8 cellular contexts compared by ENCODE assay signal in the genomic region with DNA sequence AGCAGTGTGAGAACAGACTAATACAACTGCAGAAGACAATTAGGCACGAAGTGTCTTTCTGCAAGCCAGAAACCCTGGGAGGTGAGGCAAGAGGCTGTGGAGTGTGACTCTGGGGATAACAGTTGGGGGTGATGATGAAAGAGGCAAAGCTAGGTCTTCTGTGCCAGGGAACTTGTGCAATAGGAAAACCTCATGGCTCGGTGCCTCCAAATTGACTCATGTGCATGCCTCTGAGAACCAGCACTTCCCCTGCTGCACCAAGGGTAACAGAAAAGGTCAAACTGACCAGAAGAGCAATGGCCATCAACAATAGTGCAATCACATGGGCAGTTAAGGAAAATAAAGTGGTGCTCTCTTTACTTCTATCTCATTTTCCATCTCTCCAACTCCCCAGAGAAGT.
DNase-seq lines count a peak whose midpoint lies in the region; ATAC-seq and TF ChIP-seq lines count a peak whose summit lies in the region.

No MANE protein-coding gene starts in this region.

- intact Hi-C loops in HCT116 (cut with micrococcal nuclease) = loop anchor here (10.0 kb wide), 1 partner anchor 149 kb away; no protein-coding TSS in a partner anchor
- intact Hi-C loops in heart left ventricle (cut with DNase I) = loop anchor here in 3 of 10 donors (5.0 to 10.0 kb wide), 4 partner anchors 149 to 493 kb away; no protein-coding TSS in a partner anchor

- WGBS in heart left ventricle, 4 donors = 48 to 77% (median 55%) methylated on average over 2 of the region's 2 CpGs

- no peak overlapping the region for H2AFZ ChIP-seq in HCT116 (ENCODE audit: low read depth, low read length, poor library complexity, severe bottlenecking)

- BruUV-seq in HCT116 (replicated peaks; lab: Mats Ljungman, UMichigan) = no TSS peak

- H3K9me3 ChIP-seq in HCT116 (ENCODE audit: control insufficient read depth in 1 of 2, insufficient read depth in 1 of 2, low read depth in 1 of 2, low read length in 2 of 2) (no peaks in the 10 kb centered on the region; a peak in 1 of 4 replicates), heart left ventricle (peaks cover 0 to 5% (median 0%) of the 10 kb centered on the region in 12 donors), skeletal muscle tissue (ENCODE audit: control insufficient read depth in 3 of 3, low read length in 3 of 3) (no peaks in the 10 kb centered on the region)

- no peak overlapping the region for H3K4me2 ChIP-seq in HCT116 (ENCODE audit: low read length)

- TF ChIP-seq CTCF in HCT116 (IDR thresholded peaks at IDR 0.05 in 2 of 3, conservative IDR thresholded peaks at IDR 0.05 in 1 of 3; ENCODE audit: borderline replicate concordance in 1 of 3, insufficient read depth in 1 of 3, low read depth in 2 of 3, low read length in 2 of 3) (no peak), heart left ventricle (IDR thresholded peaks at IDR 0.05) (no peak), GM13976 (IDR thresholded peaks at IDR 0.05; ENCODE audit: borderline replicate concordance, control extremely low read depth, extremely low read depth, insufficient read depth, missing control alignments) (no peak)

- POLR2A ChIA-PET in HCT116 (lab: Charles Lee) = interaction anchor here (0.6 kb wide), 1 partner anchor 96 kb away, joined by 3 read pairs; no protein-coding TSS in a partner anchor

- in situ Hi-C loops in GM13976 (cut with MboI; ENCODE audit: low sequenced_read_pairs, unreplicated experiment) = no loop called here

- RAD21 ChIA-PET in HCT116 (lab: Charles Lee; ENCODE audit: low non-redundant PET in 1 of 2, low total read pairs in 2 of 2, uncharacterized antibody in 2 of 2, unreplicated experiment in 2 of 2) = no interaction called here

- H3K4me1 ChIP-seq in HCT116 (ENCODE audit: control insufficient read depth in 1 of 2, insufficient read depth in 2 of 2, low read length in 2 of 2) (peaks cover 9 to 23% of the 10 kb centered on the region in 2 experiments), heart left ventricle (peaks cover 0 to 32% (median under 1%) of the 10 kb centered on the region in 12 donors), skeletal muscle tissue (ENCODE audit: control insufficient read depth in 3 of 3, insufficient read depth in 3 of 3, low read length in 3 of 3) (peaks cover 0 to 6% (median 0%) of the 10 kb centered on the region in 3 donors)

- H3K4me3 ChIP-seq in HCT116 (replicated peaks in 1 of 2; ENCODE audit: low read depth in 1 of 2, low read length in 2 of 2) (no peak overlapping the region), heart left ventricle (no peak overlapping the region), skeletal muscle tissue (ENCODE audit: low read length in 3 of 3) (no peak overlapping the region)

- no peak for ATAC-seq in HCT116
- peak; percentile 54 to 97 (median 89) for ATAC-seq in heart left ventricle
- no peak for ATAC-seq in HG02610 (IDR thresholded peaks at IDR 0.05; ENCODE audit: unreplicated experiment)
- no peak for ATAC-seq in GM21619 (IDR thresholded peaks at IDR 0.05; ENCODE audit: unreplicated experiment)
- no peak for ATAC-seq in GM21737 (IDR thresholded peaks at IDR 0.05; ENCODE audit: unreplicated experiment)

- H3K27me3 ChIP-seq in HCT116 (ENCODE audit: insufficient read depth, low read length) (no peaks in the 10 kb centered on the region), heart left ventricle (no peaks in the 10 kb centered on the region), skeletal muscle tissue (ENCODE audit: control insufficient read depth in 3 of 3, insufficient read depth in 3 of 3, low read length in 3 of 3) (no peaks in the 10 kb centered on the region)

- H3K79me2 ChIP-seq in HCT116 (ENCODE audit: insufficient read depth, low read length) = no peaks in the 10 kb centered on the region

- H3K27ac ChIP-seq in HCT116 (ENCODE audit: low read depth, low read length) = no peak overlapping the region
- H3K27ac ChIP-seq in heart left ventricle = peak overlapping the region in 1 of 12 donors; percentile 56
- H3K27ac ChIP-seq in skeletal muscle tissue (ENCODE audit: low read depth, low read length) = peak overlapping the region; percentile 2

- H3K36me3 ChIP-seq in HCT116 (ENCODE audit: control insufficient read depth in 1 of 2, insufficient read depth in 2 of 2, low read length in 2 of 2) (no peaks in the 10 kb centered on the region), heart left ventricle (no peaks in the 10 kb centered on the region), skeletal muscle tissue (ENCODE audit: control insufficient read depth in 3 of 3, insufficient read depth in 3 of 3, low read length in 3 of 3) (no peaks in the 10 kb centered on the region)

- no peak overlapping the region for H3K9ac ChIP-seq in HCT116 (ENCODE audit: low read length)
- no peak overlapping the region for H3K9ac ChIP-seq in skeletal muscle tissue (ENCODE audit: low read depth in 1 of 3, low read length in 3 of 3)

- DNase-seq in HCT116 (ENCODE audit: low read depth, low spot score) = no peak
- DNase-seq in T1000 (lab: John Stamatoyannopoulos, UW) = peak; percentile 79
- peak; percentile 52 to 85 (median 65) for DNase-seq in heart left ventricle
- DNase-seq in GM13976 (ENCODE audit: low spot score) = no peak

- no peaks in the 10 kb centered on the region for H3K9me2 ChIP-seq in HCT116 (ENCODE audit: insufficient read depth)

- H4K20me1 ChIP-seq in HCT116 (ENCODE audit: insufficient read depth) = no peaks in the 10 kb centered on the region

- no peak for TF ChIP-seq RAD21 in HCT116 (IDR thresholded peaks at IDR 0.05; ENCODE audit: low read depth)

- CTCF ChIA-PET in HCT116 (lab: Charles Lee) = no interaction called here

- TF ChIP-seq POLR2A in HCT116 (IDR thresholded peaks at IDR 0.05; ENCODE audit: borderline replicate concordance, extremely low read depth, insufficient read depth, insufficient read length) (no peak), heart left ventricle (IDR thresholded peaks at IDR 0.05) (no peak)

TF ChIP-seq in HCT116, 20 proteins besides CTCF, POLR2A, EP300 and RAD21:
- TF ChIP-seq CEBPB (IDR thresholded peaks at IDR 0.05; ENCODE audit: low read depth) (peak; percentile 98), ELF1 (IDR thresholded peaks at IDR 0.05; ENCODE audit: borderline replicate concordance, low read depth) (no peak), JUND (IDR thresholded peaks at IDR 0.05) (peak; percentile 26; the same call in 1 of the 2 replicates), FOSL1 (IDR thresholded peaks at IDR 0.05; ENCODE audit: low read depth) (0 out of 2 replicates have a peak, but pooled peaks have one; percentile 14), SP1 (IDR thresholded peaks at IDR 0.05; ENCODE audit: low read depth) (peak; percentile 82), CBX3 (IDR thresholded peaks at IDR 0.05; ENCODE audit: low read depth) (peak; percentile 77; the same call in 1 of the 2 replicates), POLR2AphosphoS5 (IDR thresholded peaks at IDR 0.05; ENCODE audit: low read depth, low read length) (peak; percentile 47; the same call in 1 of the 2 replicates)
- TF ChIP-seq, protein P1, sequence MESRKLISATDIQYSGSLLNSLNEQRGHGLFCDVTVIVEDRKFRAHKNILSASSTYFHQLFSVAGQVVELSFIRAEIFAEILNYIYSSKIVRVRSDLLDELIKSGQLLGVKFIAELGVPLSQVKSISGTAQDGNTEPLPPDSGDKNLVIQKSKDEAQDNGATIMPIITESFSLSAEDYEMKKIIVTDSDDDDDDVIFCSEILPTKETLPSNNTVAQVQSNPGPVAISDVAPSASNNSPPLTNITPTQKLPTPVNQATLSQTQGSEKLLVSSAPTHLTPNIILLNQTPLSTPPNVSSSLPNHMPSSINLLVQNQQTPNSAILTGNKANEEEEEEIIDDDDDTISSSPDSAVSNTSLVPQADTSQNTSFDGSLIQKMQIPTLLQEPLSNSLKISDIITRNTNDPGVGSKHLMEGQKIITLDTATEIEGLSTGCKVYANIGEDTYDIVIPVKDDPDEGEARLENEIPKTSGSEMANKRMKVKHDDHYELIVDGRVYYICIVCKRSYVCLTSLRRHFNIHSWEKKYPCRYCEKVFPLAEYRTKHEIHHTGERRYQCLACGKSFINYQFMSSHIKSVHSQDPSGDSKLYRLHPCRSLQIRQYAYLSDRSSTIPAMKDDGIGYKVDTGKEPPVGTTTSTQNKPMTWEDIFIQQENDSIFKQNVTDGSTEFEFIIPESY (IDR thresholded peaks at IDR 0.05; ENCODE audit: extremely low read depth, insufficient replicate concordance, low read length) = no peak
- TF ChIP-seq, protein P2, sequence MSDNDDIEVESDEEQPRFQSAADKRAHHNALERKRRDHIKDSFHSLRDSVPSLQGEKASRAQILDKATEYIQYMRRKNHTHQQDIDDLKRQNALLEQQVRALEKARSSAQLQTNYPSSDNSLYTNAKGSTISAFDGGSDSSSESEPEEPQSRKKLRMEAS (IDR thresholded peaks at IDR 0.05) = peak; percentile 76
- TF ChIP-seq, protein P3, sequence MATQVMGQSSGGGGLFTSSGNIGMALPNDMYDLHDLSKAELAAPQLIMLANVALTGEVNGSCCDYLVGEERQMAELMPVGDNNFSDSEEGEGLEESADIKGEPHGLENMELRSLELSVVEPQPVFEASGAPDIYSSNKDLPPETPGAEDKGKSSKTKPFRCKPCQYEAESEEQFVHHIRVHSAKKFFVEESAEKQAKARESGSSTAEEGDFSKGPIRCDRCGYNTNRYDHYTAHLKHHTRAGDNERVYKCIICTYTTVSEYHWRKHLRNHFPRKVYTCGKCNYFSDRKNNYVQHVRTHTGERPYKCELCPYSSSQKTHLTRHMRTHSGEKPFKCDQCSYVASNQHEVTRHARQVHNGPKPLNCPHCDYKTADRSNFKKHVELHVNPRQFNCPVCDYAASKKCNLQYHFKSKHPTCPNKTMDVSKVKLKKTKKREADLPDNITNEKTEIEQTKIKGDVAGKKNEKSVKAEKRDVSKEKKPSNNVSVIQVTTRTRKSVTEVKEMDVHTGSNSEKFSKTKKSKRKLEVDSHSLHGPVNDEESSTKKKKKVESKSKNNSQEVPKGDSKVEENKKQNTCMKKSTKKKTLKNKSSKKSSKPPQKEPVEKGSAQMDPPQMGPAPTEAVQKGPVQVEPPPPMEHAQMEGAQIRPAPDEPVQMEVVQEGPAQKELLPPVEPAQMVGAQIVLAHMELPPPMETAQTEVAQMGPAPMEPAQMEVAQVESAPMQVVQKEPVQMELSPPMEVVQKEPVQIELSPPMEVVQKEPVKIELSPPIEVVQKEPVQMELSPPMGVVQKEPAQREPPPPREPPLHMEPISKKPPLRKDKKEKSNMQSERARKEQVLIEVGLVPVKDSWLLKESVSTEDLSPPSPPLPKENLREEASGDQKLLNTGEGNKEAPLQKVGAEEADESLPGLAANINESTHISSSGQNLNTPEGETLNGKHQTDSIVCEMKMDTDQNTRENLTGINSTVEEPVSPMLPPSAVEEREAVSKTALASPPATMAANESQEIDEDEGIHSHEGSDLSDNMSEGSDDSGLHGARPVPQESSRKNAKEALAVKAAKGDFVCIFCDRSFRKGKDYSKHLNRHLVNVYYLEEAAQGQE (IDR thresholded peaks at IDR 0.05; ENCODE audit: low read depth) = no peak
- TF ChIP-seq, protein P4, sequence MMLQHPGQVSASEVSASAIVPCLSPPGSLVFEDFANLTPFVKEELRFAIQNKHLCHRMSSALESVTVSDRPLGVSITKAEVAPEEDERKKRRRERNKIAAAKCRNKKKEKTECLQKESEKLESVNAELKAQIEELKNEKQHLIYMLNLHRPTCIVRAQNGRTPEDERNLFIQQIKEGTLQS (IDR thresholded peaks at IDR 0.05) = peak; percentile 87

Comparison
In these comparisons a context has a peak if more than half of its experiments do, and no peak if none do; other contexts are left out.
1. ATAC-seq: peak in heart left ventricle (4 of 4); none in HCT116 (single experiment), HG02610 (single experiment), GM21619 (single experiment) and GM21737 (single experiment).
2. DNase-seq: peak in T1000 (single experiment) and heart left ventricle (5 of 5); none in HCT116 (single experiment) and GM13976 (single experiment).